17 cellular contexts compared by ENCODE assay signal in genomic region chr7:38283107-38283506, GRCh38.
"Had no signal": no experiment of that assay in that cellular context is flagged by ENCODE, and none has a peak within 500 bp of the region (broad histone marks: within the 10 kb centered on the region; RNA-seq: fewer than 3 reads in every experiment).

No MANE protein-coding gene starts in this region.

- H3K27me3 ChIP-seq: upper lobe of left lung had no signal

- H3K4me3 Mint-ChIP-seq: T-cell; T-helper 2 cell treated with Interferon-gamma antibody and Interleukin-4, amounts not matched to agents 5 μg/mL and 100 μg/mL, for 36 hours had no signal

- H3K36me3 ChIP-seq: heart right ventricle, upper lobe of left lung, WERI-Rb-1 had no signal

- H3K36me3 Mint-ChIP-seq: naive thymus-derived CD4-positive, alpha-beta T cell; T-cell had no signal

- FAIRE-seq: keratinocyte had no signal

- H3K4me3 ChIP-seq: heart right ventricle, lung, upper lobe of left lung had no signal

- H3K27ac ChIP-seq: heart right ventricle, upper lobe of left lung, WERI-Rb-1 had no signal

- H3K27me3 Mint-ChIP-seq: naive thymus-derived CD4-positive, alpha-beta T cell; progenitor cell of endocrine pancreas; T-cell had no signal

- H3K9me3 Mint-ChIP-seq: naive thymus-derived CD4-positive, alpha-beta T cell; T-cell; T-helper 2 cell treated with Interferon-gamma antibody and Interleukin-4, amounts not matched to agents 5 μg/mL and 100 μg/mL, for 36 hours had no signal

- H3K9me3 ChIP-seq: heart right ventricle, upper lobe of left lung had no signal

- H3K27ac Mint-ChIP-seq: naive thymus-derived CD4-positive, alpha-beta T cell; progenitor cell of endocrine pancreas; T-cell; T-helper 2 cell treated with Interferon-gamma antibody and Interleukin-4, amounts not matched to agents 5 μg/mL and 100 μg/mL, for 36 hours had no signal

- ATAC-seq: heart right ventricle; naive thymus-derived CD4-positive, alpha-beta T cell; stimulated activated naive CD8-positive, alpha-beta T cell treated with anti-CD3 and anti-CD28 coated beads, Interleukin-15, Interleukin-2, amounts not matched to agents 100 U/mL and 50 U/mL, for 24 hours; T-cell had no signal

- H3K4me1 ChIP-seq: upper lobe of left lung had no signal

- DNase-seq: activated CD4-positive, alpha-beta T cell treated with anti-CD3 and anti-CD28 coated beads for 1 hour; activated CD4-positive, alpha-beta T cell treated with anti-CD3 and anti-CD28 coated beads, Interleukin-2, amount 50 U/mL, for 1 hour; activated naive CD4-positive, alpha-beta T cell treated with Interleukin-2 at 50 U/mL for 16 hours; activated T-cell treated with anti-CD3 and anti-CD28 coated beads, Interleukin-2, amount 50 U/mL, for 1 hour; cortex of kidney; heart right ventricle; naive thymus-derived CD4-positive, alpha-beta T cell; stimulated activated CD4-positive, alpha-beta T cell treated with anti-CD3 and anti-CD28 coated beads, Interleukin-12 subunit alpha, Interleukin-12 subunit beta, amount 100 ng/mL, for 4 hours; stimulated activated CD4-positive, alpha-beta T cell treated with anti-CD3 and anti-CD28 coated beads, Interleukin-4, amount 100 ng/mL, for 4 hours; stimulated activated naive CD8-positive, alpha-beta T cell treated with anti-CD3 and anti-CD28 coated beads, Interleukin-15, Interleukin-2, amounts not matched to agents 100 U/mL and 50 U/mL, for 24 hours; T-cell; upper lobe of left lung; WERI-Rb-1 had no signal
